Comparison of ENCODE assay signal across 11 cellular contexts in the genomic region with DNA sequence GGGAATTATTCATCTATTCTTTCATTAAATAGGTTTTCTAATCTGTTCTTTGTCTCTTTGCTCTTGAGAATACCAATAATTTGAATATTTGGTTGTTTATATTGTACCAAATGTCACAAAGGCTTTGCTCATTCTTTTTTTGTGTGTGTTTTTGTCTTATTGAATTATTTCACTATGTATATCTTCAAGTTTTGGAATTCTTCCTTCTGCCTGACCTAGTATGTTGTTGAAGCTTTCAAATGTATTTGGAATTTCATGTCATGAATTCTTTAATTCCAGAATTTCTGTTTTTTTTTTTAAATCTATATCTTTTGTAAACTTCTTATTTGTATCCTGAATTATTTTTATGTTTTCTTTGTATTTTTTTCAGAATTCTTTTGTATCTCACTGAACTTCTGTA.
"Had no signal": no experiment of that assay in that cellular context is flagged by ENCODE, and none has a peak within 500 bp of the region (broad histone marks: within the 10 kb centered on the region; RNA-seq: fewer than 3 reads in every experiment).

No MANE protein-coding gene starts in this region.

- H3K27ac Mint-ChIP-seq: GM23338, H9, HFFc6 had no signal

- H3K9ac ChIP-seq: KMS-11 had no signal

- H3K4me3 Mint-ChIP-seq: GM23338, H9, HFFc6 had no signal

- H2AFZ ChIP-seq: GM23338 had no signal

- DNase-seq: H9, HCEC 1CT, HFFc6, IMR-90, KBM-7 had no signal

- ATAC-seq: GM23338, HepG2 had no signal

- H3K4me3 ChIP-seq: GM23338 had no signal

- H3K27ac ChIP-seq: HL-60, KMS-11 had no signal

- H3K4me2 ChIP-seq: GM23338, KMS-11 had no signal

- FAIRE-seq: H1, H54, HepG2 had no signal

- H3K4me1 Mint-ChIP-seq: GM23338 had no signal
